In genomic region chr1:37453647-37454046, GRCh38 we compare ENCODE assay signal across 17 cellular contexts. TPM values are rescaled to one million over a fixed set of nuclear protein-coding genes. Genes with fewer than 3 reads are reported as not detected.
DNase-seq lines count a peak whose midpoint lies in the region; ATAC-seq, FAIRE-seq and TF ChIP-seq lines count a peak whose summit lies in the region.
"Had no signal": no experiment of that assay in that cellular context is flagged by ENCODE, and none has a peak within 500 bp of the region (broad histone marks: within the 10 kb centered on the region; RNA-seq: fewer than 3 reads in every experiment).

No MANE protein-coding gene starts in this region.

- intact Hi-C loops in adrenal gland (cut with DNase I), result loop anchor here (2.0 to 10.0 kb wide), 3 partner anchors 33 to 231 kb away; no protein-coding TSS in a partner anchor

- TF ChIP-seq CTCF in A549 (IDR thresholded peaks at IDR 0.05), result no peak
- no peak for TF ChIP-seq CTCF in HFFc6 (IDR thresholded peaks at IDR 0.05)
- TF ChIP-seq CTCF in adrenal gland (IDR thresholded peaks at IDR 0.05), result no peak
- TF ChIP-seq CTCF in fibroblast of villous mesenchyme (IDR thresholded peaks at IDR 0.05; ENCODE audit: insufficient read depth, low read depth, low read length), result peak; percentile 1

- 100% methylated on average over 1 of the region's 7 CpGs for WGBS in A549 (ENCODE audit: missing lambda C conversion rate)
- WGBS in adrenal gland, 4 donors, result 43 to 64% (median 55%) methylated on average over 5 to 7 of the region's 7 CpGs

- TF ChIP-seq POLR2A in A549 (IDR thresholded peaks at IDR 0.05; ENCODE audit: low read length), result no peak
- TF ChIP-seq POLR2A in adrenal gland (IDR thresholded peaks at IDR 0.05), result no peak

- H3K4me3 ChIP-seq in A549 (no peak overlapping the region), adrenal gland (no peak overlapping the region), fibroblast of villous mesenchyme (ENCODE audit: low read depth, low read length) (no peak overlapping the region)
- H3K4me3 ChIP-seq: BLaER1 treated with 17β-estradiol and CSF1 and Interleukin-3, amounts not matched to agents 10 nM and 100 nM; Peyer's patch had no signal

- POLR2A ChIA-PET in A549 (lab: Yijun Ruan, JAX), result no interaction called here

- TF ChIP-seq RAD21 in A549 (conservative IDR thresholded peaks at IDR 0.05 in 1 of 2, IDR thresholded peaks at IDR 0.05 in 1 of 2), result no peak

- H3K4me1 ChIP-seq in A549 (peaks cover 50% of the 10 kb centered on the region), adrenal gland (replicated peaks in 1 of 2) (peaks cover 0 to 8% of the 10 kb centered on the region in 2 donors)
- H3K4me1 ChIP-seq: Peyer's patch had no signal

- peaks cover 48% of the 10 kb centered on the region for H3K4me1 Mint-ChIP-seq in HFFc6 (ENCODE audit: low read depth)

- ATAC-seq in A549, result no peak
- ATAC-seq in GM18873 (IDR thresholded peaks at IDR 0.05; ENCODE audit: low FRiP score, unreplicated experiment), result no peak

- DNase-seq in A549 (ENCODE audit: low read depth in 1 of 2, low spot score in 1 of 2) (no peak), HFFc6 (no peak), adrenal gland (peak in 6 of 7 donors; percentile 55 to 81 (median 71)), fibroblast of villous mesenchyme (ENCODE audit: low read depth) (no peak), T-helper 1 cell (no peak), NCI-H2029 (lab: John Stamatoyannopoulos, UW) (no peak)
- DNase-seq: CD8-positive, alpha-beta memory T cell; NCI-H1417 treated with DMSO at 0.1 percent for 48 hours; NCI-H1930; NCI-H345; NCI-H526; Peyer's patch; SHP77; SK-N-SH had no signal

- CTCF ChIA-PET in A549 (lab: Yijun Ruan, JAX), result interaction anchor here (0.6 to 13.1 kb wide), 17 partner anchors 9 to 533 kb away, joined by 3 to 209 read pairs (median 4); partner anchors contain the start of genes DNALI1, MEAF6 and ZC3H12A

- H3K9me3 ChIP-seq in A549 (no peaks in the 10 kb centered on the region), adrenal gland (replicated peaks in 1 of 3) (no peaks in the 10 kb centered on the region)
- H3K9me3 ChIP-seq: BLaER1 treated with 17β-estradiol and CSF1 and Interleukin-3, amounts not matched to agents 10 nM and 100 nM; Peyer's patch; SK-N-SH had no signal

- H3K9me3 Mint-ChIP-seq in HFFc6, result no peaks in the 10 kb centered on the region
- H3K9me3 Mint-ChIP-seq: CD8-positive, alpha-beta memory T cell had no signal

- H3K27ac Mint-ChIP-seq in HFFc6, result peak overlapping the region; percentile 60; the same call in 1 of the 2 replicates
- H3K27ac Mint-ChIP-seq: CD8-positive, alpha-beta memory T cell had no signal

- H3K27me3 Mint-ChIP-seq in HFFc6 (ENCODE audit: insufficient read depth), result peaks cover 3% of the 10 kb centered on the region

- TF ChIP-seq EP300 in A549 (IDR thresholded peaks at IDR 0.05), result no peak

- H3K36me3 ChIP-seq in adrenal gland (replicated peaks in 1 of 2), result no peaks in the 10 kb centered on the region
- H3K36me3 ChIP-seq: BLaER1 treated with 17β-estradiol and CSF1 and Interleukin-3, amounts not matched to agents 10 nM and 100 nM; Peyer's patch had no signal

- H3K27ac ChIP-seq in A549 (peak overlapping the region; percentile 84 to 93), adrenal gland (peak overlapping the region in 1 of 5 donors; percentile 36)
- H3K27ac ChIP-seq: KMS-11, Peyer's patch had no signal

- no peaks in the 10 kb centered on the region for H3K27me3 ChIP-seq in adrenal gland
- H3K27me3 ChIP-seq: BLaER1 treated with 17β-estradiol and CSF1 and Interleukin-3, amounts not matched to agents 10 nM and 100 nM; Peyer's patch had no signal

- no peak overlapping the region for H3K4me2 ChIP-seq in A549
- H3K4me2 ChIP-seq: BLaER1 treated with 17β-estradiol and CSF1 and Interleukin-3, amounts not matched to agents 10 nM and 100 nM; KMS-11; SK-N-SH had no signal

- H3K4me3 Mint-ChIP-seq in HFFc6, result no peak overlapping the region
- H3K4me3 Mint-ChIP-seq: CD8-positive, alpha-beta memory T cell had no signal

- H3K36me3 Mint-ChIP-seq in HFFc6 (ENCODE audit: low read depth), result no peaks in the 10 kb centered on the region

- no peak for FAIRE-seq in A549 (lab: Jason Lieb, UNC)

TF ChIP-seq in A549, 52 proteins besides CTCF, POLR2A, EP300 and RAD21:
- TF ChIP-seq FOSL2 (IDR thresholded peaks at IDR 0.05), result no peak
- TF ChIP-seq FOSL2 (CRISPR knock-in tag; IDR thresholded peaks at IDR 0.05), result no peak
- TF ChIP-seq HOXB5 (CRISPR knock-in tag; IDR thresholded peaks at IDR 0.05), result no peak
- no peak for TF ChIP-seq FOSB (CRISPR knock-in tag; IDR thresholded peaks at IDR 0.05)
- no peak for TF ChIP-seq MYC (IDR thresholded peaks at IDR 0.05; ENCODE audit: borderline replicate concordance, low read length)
- no peak for TF ChIP-seq KDM1A (IDR thresholded peaks at IDR 0.05; ENCODE audit: low read depth)
- no peak for TF ChIP-seq CHD4 (IDR thresholded peaks at IDR 0.05; ENCODE audit: borderline replicate concordance)
- no peak for TF ChIP-seq SREBF2 (IDR thresholded peaks at IDR 0.05)
- no peak for TF ChIP-seq E2F6 (IDR thresholded peaks at IDR 0.05; ENCODE audit: borderline replicate concordance, low read depth)
- TF ChIP-seq EHMT2 (IDR thresholded peaks at IDR 0.05; ENCODE audit: low read depth), result no peak
- TF ChIP-seq TP53 (CRISPR knock-in tag; IDR thresholded peaks at IDR 0.05), result no peak
TF ChIP-seq in A549: peak in this region for 0.

RNA-seq across cellular contexts. Expression of gene ZC3H12A, which starts 20.7 kb away (rescaled TPM):
- 23.1 and 23.5 TPM in 2 replicates for polyA plus RNA-seq in A549 (2011; rRNA removed)
- 26.7 and 39.4 TPM in 2 replicates for polyA plus RNA-seq in A549 (2012; cell fraction: cytosol; rRNA removed)
- 101 and 103 TPM in 2 replicates for polyA plus RNA-seq in A549 (2012; cell fraction: nucleus; rRNA removed)
- 11.6 to 16.3 TPM (median 14.7 TPM) in 3 replicates for polyA plus RNA-seq in A549 (2017; fragmentation: RNase III; extraction: RNeasy Plus Mini Kit Qiagen cat#74134 plus additional on column Dnase treatment)
- 36.5 and 49.9 TPM in 2 replicates for polyA minus RNA-seq in A549 (2011; rRNA and poly(A)+ RNA removed)
- 1 to 10 TPM; 5.6 to 7.0 (median 6.3) TPM for total RNA-seq in HFFc6 (2021; fragmentation: NEBNext Ultra II Directional; extraction: Animal tissue kit (Norgen Biotek cat#: 25700))
- total RNA-seq in adrenal gland, result 10 to 100 TPM in 7 of 8 donors, 1 to 10 TPM in 1; 5.8 to 53.0 (median 19.8) TPM
- 10 to 100 TPM in 2 of 3 donors, 1 to 10 TPM in 1; 3.2 to 17.0 (median 11.8) TPM for polyA plus RNA-seq in adrenal gland
- 21.6 and 38.9 TPM in 2 replicates for total RNA-seq in fibroblast of villous mesenchyme

Comparison
In these comparisons a context has a peak if more than half of its experiments do, and no peak if none do; other contexts are left out.
1. DNase-seq: peak in adrenal gland (6 of 7); none in A549 (0 of 2), HFFc6 (single experiment), fibroblast of villous mesenchyme (single experiment), T-helper 1 cell (0 of 5) and NCI-H2029 (single experiment).